In genomic region chr11:61507962-61508824, GRCh38 we compare ENCODE assay signal across 8 cellular contexts. TPM values are rescaled to one million over a fixed set of nuclear protein-coding genes. Genes with fewer than 3 reads are reported as not detected.
DNase-seq lines count a peak whose midpoint lies in the region; ATAC-seq and TF ChIP-seq lines count a peak whose summit lies in the region.

TSS of gene LRRC10B (plus strand) at chr11:61508749. CDS start at chr11:61508999, 250 bp downstream.

- peak; percentile 26 for DNase-seq in SKM-1 treated with dmso at 0.1 percent for 144 hours (lab: John Stamatoyannopoulos, UW; ENCODE audit: unreplicated experiment)
- no peak for DNase-seq in SKM-1 (lab: John Stamatoyannopoulos, UW; ENCODE audit: unreplicated experiment)
- DNase-seq in NCI-H226: peak; percentile 74
- peak in 1 of 2 donors; percentile 51 for DNase-seq in activated naive CD4-positive, alpha-beta T cell treated with anti-CD3 and anti-CD28 coated beads, Interleukin-2, amount 50 U/mL, for 72 hours (ENCODE audit: low spot score in 2 of 2)
- peak; percentile 2 to 51 (median 22) for DNase-seq in stimulated activated CD4-positive, alpha-beta T cell treated with anti-CD3 and anti-CD28 coated beads, TNF-alpha, amount 100 ng/mL, for 24 hours (ENCODE audit: low read depth in 3 of 3)
- DNase-seq in RWPE1 (ENCODE audit: low spot score): no peak

- no peaks in the 10 kb centered on the region for H3K9me3 Mint-ChIP-seq in activated naive CD4-positive, alpha-beta T cell treated with anti-CD3 and anti-CD28 coated beads, Interleukin-2, amount 50 U/mL, for 72 hours

- peaks cover 25% of the 10 kb centered on the region for H3K27me3 ChIP-seq in layer of hippocampus (ENCODE audit: control insufficient read depth, insufficient read depth, low read length)

- no peak within 1 kb of the TSS for H3K27ac Mint-ChIP-seq in activated naive CD4-positive, alpha-beta T cell treated with anti-CD3 and anti-CD28 coated beads, Interleukin-2, amount 50 U/mL, for 72 hours

- TF ChIP-seq CTCF in RWPE1 (conservative IDR thresholded peaks at IDR 0.05; ENCODE audit: low read depth): no peak

- peak; percentile 46 to 67 for ATAC-seq in activated naive CD4-positive, alpha-beta T cell treated with anti-CD3 and anti-CD28 coated beads, Interleukin-2, amount 50 U/mL, for 72 hours
- ATAC-seq in GM18519 (IDR thresholded peaks at IDR 0.05; ENCODE audit: low FRiP score, unreplicated experiment): no peak

- H3K27ac ChIP-seq in layer of hippocampus (ENCODE audit: low read depth, low read length) (peak within 1 kb of the TSS; percentile 73), RWPE1 (no peak within 1 kb of the TSS)

- POLR2A ChIA-PET in RWPE1 (lab: Yijun Ruan, JAX; ENCODE audit: low non-redundant PET): interaction anchor here (0.6 kb wide), 1 partner anchor 14 kb away, joined by 6 read pairs; no protein-coding TSS in a partner anchor

- CTCF ChIA-PET in RWPE1 (lab: Yijun Ruan, JAX): interaction anchor here (0.6 to 2.8 kb wide), 7 partner anchors 9 to 224 kb away, joined by 3 to 20 read pairs (median 5); no protein-coding TSS in a partner anchor

- peaks cover 0 to 8% of the 10 kb centered on the region in 2 donors for H3K36me3 Mint-ChIP-seq in activated naive CD4-positive, alpha-beta T cell treated with anti-CD3 and anti-CD28 coated beads, Interleukin-2, amount 50 U/mL, for 72 hours

RNA-seq across cellular contexts. Expression of gene LRRC10B, which starts in this region (rescaled TPM):
- total RNA-seq in activated naive CD4-positive, alpha-beta T cell treated with anti-CD3 and anti-CD28 coated beads, Interleukin-2, amount 50 U/mL, for 72 hours: not detected

Comparison
In these comparisons a context has a peak if more than half of its experiments do, and no peak if none do; other contexts are left out.
1. DNase-seq: peak in SKM-1 treated with dmso at 0.1 percent for 144 hours (single experiment), NCI-H226 (single experiment) and stimulated activated CD4-positive, alpha-beta T cell treated with anti-CD3 and anti-CD28 coated beads, TNF-alpha, amount 100 ng/mL, for 24 hours (3 of 3); none in SKM-1 (single experiment) and RWPE1 (single experiment).
2. Peak in ATAC-seq in activated naive CD4-positive, alpha-beta T cell treated with anti-CD3 and anti-CD28 coated beads, Interleukin-2, amount 50 U/mL, for 72 hours; RNA of the gene not detected or under 1 TPM.